Comparison of ENCODE assay signal across 12 cellular contexts in the genomic region with DNA sequence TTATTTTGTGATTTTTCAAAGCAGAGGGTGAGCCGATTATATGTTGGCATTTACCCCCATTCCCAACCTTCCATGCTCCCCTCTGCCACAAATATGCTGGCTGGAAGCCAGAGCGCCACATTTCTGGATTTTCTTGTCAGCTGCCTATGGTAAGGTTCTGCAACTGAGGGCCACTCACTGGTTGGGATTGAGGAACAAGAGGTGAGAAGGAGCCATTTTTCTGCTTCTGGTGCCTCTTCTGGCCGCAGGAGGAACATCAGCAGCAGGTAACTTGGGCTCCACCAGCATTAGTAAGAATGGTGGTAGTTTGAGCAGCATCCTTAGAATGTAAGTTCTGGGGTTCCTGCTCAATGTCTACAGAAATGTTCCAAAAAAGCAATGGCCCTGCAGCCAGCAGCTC.
DNase-seq lines count a peak whose midpoint lies in the region; ATAC-seq, FAIRE-seq and TF ChIP-seq lines count a peak whose summit lies in the region.
"Had no signal": no experiment of that assay in that cellular context is flagged by ENCODE, and none has a peak within 500 bp of the region (broad histone marks: within the 10 kb centered on the region; RNA-seq: fewer than 3 reads in every experiment).

No MANE protein-coding gene starts in this region.

- no peak for FAIRE-seq in pancreas (lab: Jason Lieb, UNC)

- CTCF ChIA-PET in Caco-2 (lab: Charles Lee) (no interaction called here), Panc1 (lab: Charles Lee) (no interaction called here)

- H3K9me3 ChIP-seq in Caco-2 (0 out of 2 replicates have a peak, but pooled peaks cover 2% of the 10 kb centered on the region), Panc1 (ENCODE audit: control insufficient read depth, insufficient read depth, low read depth, low read length) (no peaks in the 10 kb centered on the region), aorta (ENCODE audit: control insufficient read depth, low read length) (no peaks in the 10 kb centered on the region), pancreas (no peaks in the 10 kb centered on the region)

- no peaks in the 10 kb centered on the region for H3K9me3 Mint-ChIP-seq in Caco-2 (ENCODE audit: unreplicated experiment)
- H3K9me3 Mint-ChIP-seq in GM23338: no peaks in the 10 kb centered on the region

- no peak overlapping the region for H3K27ac ChIP-seq in GM23338 (ENCODE audit: low read depth)
- no peak overlapping the region for H3K27ac ChIP-seq in Panc1 (ENCODE audit: low read length)
- H3K27ac ChIP-seq in aorta (ENCODE audit: low read depth in 1 of 2, low read length in 2 of 2): no peak overlapping the region
- H3K27ac ChIP-seq in pancreas: no peak overlapping the region
- H3K27ac ChIP-seq: gastroesophageal sphincter, parathyroid adenoma had no signal

- H3K4me3 ChIP-seq in Caco-2 (ENCODE audit: low read depth, low read length) (no peak overlapping the region), GM23338 (no peak overlapping the region), Panc1 (ENCODE audit: low read depth in 2 of 2, low read length in 2 of 2) (no peak overlapping the region), aorta (ENCODE audit: low read length in 2 of 2) (no peak overlapping the region), pancreas (no peak overlapping the region)
- H3K4me3 ChIP-seq: gastroesophageal sphincter had no signal

- H3K36me3 ChIP-seq in Caco-2 (ENCODE audit: control insufficient read depth, insufficient read depth, low read length) (no peaks in the 10 kb centered on the region), GM23338 (ENCODE audit: insufficient read depth) (no peaks in the 10 kb centered on the region), Panc1 (ENCODE audit: control insufficient read depth, insufficient read depth, low read length) (no peaks in the 10 kb centered on the region), aorta (ENCODE audit: control insufficient read depth in 1 of 2, insufficient read depth in 2 of 2, low read length in 1 of 2) (no peaks in the 10 kb centered on the region), pancreas (no peaks in the 10 kb centered on the region)
- H3K36me3 ChIP-seq: gastroesophageal sphincter had no signal

- H3K36me3 Mint-ChIP-seq in Caco-2 (ENCODE audit: insufficient read depth, unreplicated experiment): no peaks in the 10 kb centered on the region
- H3K36me3 Mint-ChIP-seq in GM23338 (ENCODE audit: low read depth): no peaks in the 10 kb centered on the region
- H3K36me3 Mint-ChIP-seq: activated naive CD8-positive, alpha-beta T cell treated with anti-CD3 and anti-CD28 coated beads for 36 hours had no signal

- POLR2A ChIA-PET in Caco-2 (lab: Charles Lee) (no interaction called here), Panc1 (lab: Charles Lee) (no interaction called here)

- H3K27me3 Mint-ChIP-seq in Caco-2 (ENCODE audit: insufficient read depth, unreplicated experiment) (peaks cover 6% of the 10 kb centered on the region), GM23338 (ENCODE audit: insufficient read depth, low read depth, poor library complexity) (peaks cover 2% of the 10 kb centered on the region)

- WGBS in aorta, 2 donors: 80 to 92% methylated on average over 3 of the region's 3 CpGs
- 84 to 89% methylated on average over 3 of the region's 3 CpGs for WGBS in pancreas, 2 donors

- 0 out of 2 replicates have a peak, but pooled peaks cover 3% of the 10 kb centered on the region for H3K9me2 ChIP-seq in GM23338 (ENCODE audit: insufficient read depth)

- H3K27me3 ChIP-seq in Caco-2 (replicated peaks; ENCODE audit: control insufficient read depth, insufficient read depth, low read length): no peaks in the 10 kb centered on the region
- H3K27me3 ChIP-seq in GM23338 (ENCODE audit: insufficient read depth): no peaks in the 10 kb centered on the region
- no peaks in the 10 kb centered on the region for H3K27me3 ChIP-seq in Panc1 (ENCODE audit: control insufficient read depth, insufficient read depth, low read length)
- H3K27me3 ChIP-seq in aorta (ENCODE audit: control insufficient read depth in 1 of 2, insufficient read depth in 2 of 2, low read length in 1 of 2): no peaks in the 10 kb centered on the region
- no peaks in the 10 kb centered on the region for H3K27me3 ChIP-seq in pancreas
- H3K27me3 ChIP-seq: gastroesophageal sphincter had no signal

- BruUV-seq in Caco-2 (replicated peaks; lab: Mats Ljungman, UMichigan) (no TSS peak), Panc1 (replicated peaks; lab: Mats Ljungman, UMichigan) (no TSS peak)

- H3F3A ChIP-seq in GM23338 (replicated peaks; ENCODE audit: low read depth): no peaks in the 10 kb centered on the region

- no peaks in the 10 kb centered on the region for H3K79me2 ChIP-seq in GM23338 (replicated peaks; ENCODE audit: insufficient read depth)
- H3K79me2 ChIP-seq: parathyroid adenoma had no signal

- H2AFZ ChIP-seq in GM23338: no peak overlapping the region
- H2AFZ ChIP-seq: parathyroid adenoma had no signal

- intact Hi-C loops in Caco-2 (cut with micrococcal nuclease; ENCODE audit: unreplicated experiment) (loop anchor here (1.0 kb wide), 1 partner anchor 130 kb away; no protein-coding TSS in a partner anchor), Panc1 (cut with micrococcal nuclease; ENCODE audit: unreplicated experiment) (no loop called here), left cardiac atrium (cut with DNase I) (loop anchor here in 1 of 2 donors (5.0 kb wide), 1 partner anchor 109 kb away; no protein-coding TSS in a partner anchor), aorta (cut with DNase I) (no loop called here), pancreas (cut with DNase I) (no loop called here)

- peak; percentile 48 to 50 for TF ChIP-seq CTCF in Caco-2 (IDR thresholded peaks at IDR 0.05; ENCODE audit: insufficient read depth in 1 of 2, low read depth in 1 of 2, low read length in 1 of 2, severe bottlenecking in 1 of 2, unreplicated experiment in 1 of 2)
- peak; percentile 55 to 61 for TF ChIP-seq CTCF in GM23338 (conservative IDR thresholded peaks at IDR 0.05; ENCODE audit: low read depth in 2 of 2)
- TF ChIP-seq CTCF in Panc1 (IDR thresholded peaks at IDR 0.05): peak; percentile 62
- TF ChIP-seq CTCF in pancreas (IDR thresholded peaks at IDR 0.05): no peak

- no peak overlapping the region for H3K4me2 ChIP-seq in GM23338

- no peak overlapping the region for H3K4me3 Mint-ChIP-seq in Caco-2 (ENCODE audit: unreplicated experiment)
- H3K4me3 Mint-ChIP-seq in GM23338: no peak overlapping the region
- H3K4me3 Mint-ChIP-seq: activated naive CD8-positive, alpha-beta T cell treated with anti-CD3 and anti-CD28 coated beads for 36 hours had no signal

- H4K20me1 ChIP-seq in GM23338 (replicated peaks; ENCODE audit: insufficient read depth): no peaks in the 10 kb centered on the region

- no peaks in the 10 kb centered on the region for H3K4me1 Mint-ChIP-seq in Caco-2 (ENCODE audit: low read depth, unreplicated experiment)
- no peaks in the 10 kb centered on the region for H3K4me1 Mint-ChIP-seq in GM23338

- DNase-seq in Caco-2 (peak in 1 of 2 experiments; percentile 18), GM23338 (ENCODE audit: low spot score) (peak; percentile 62), Panc1 (ENCODE audit: low read depth, low spot score) (no peak), left cardiac atrium (peak; percentile 26), aorta (no peak), pancreas (no peak)
- DNase-seq in effector CD4-positive, alpha-beta T cell: no peak
- DNase-seq: activated naive CD8-positive, alpha-beta T cell treated with anti-CD3 and anti-CD28 coated beads for 36 hours; GDM1 had no signal

- no peak overlapping the region for H3K27ac Mint-ChIP-seq in Caco-2 (ENCODE audit: unreplicated experiment)
- H3K27ac Mint-ChIP-seq in GM23338: no peak overlapping the region
- H3K27ac Mint-ChIP-seq: activated naive CD8-positive, alpha-beta T cell treated with anti-CD3 and anti-CD28 coated beads for 36 hours had no signal

- ATAC-seq in GM23338: peak; percentile 92
- ATAC-seq in Panc1: no peak
- no peak for ATAC-seq in left cardiac atrium
- ATAC-seq in aorta (ENCODE audit: low FRiP score): no peak
- no peak for ATAC-seq in GM21367 (IDR thresholded peaks at IDR 0.05; ENCODE audit: unreplicated experiment)
- no peak for ATAC-seq in pancreas
- ATAC-seq: gastroesophageal sphincter had no signal

- in situ Hi-C loops in Panc1 (cut with HindIII; ENCODE audit: low pct_unique_long_range_greater_than_20kb, low sequenced_read_pairs): no loop called here

- no peaks in the 10 kb centered on the region for H3K4me1 ChIP-seq in Caco-2
- H3K4me1 ChIP-seq in GM23338 (ENCODE audit: insufficient read depth): no peaks in the 10 kb centered on the region
- H3K4me1 ChIP-seq in Panc1 (ENCODE audit: control insufficient read depth, insufficient read depth, low read length): no peaks in the 10 kb centered on the region
- peaks cover 0 to 2% of the 10 kb centered on the region in 2 donors for H3K4me1 ChIP-seq in aorta (ENCODE audit: control insufficient read depth in 1 of 2, insufficient read depth in 2 of 2, low read length in 2 of 2)
- H3K4me1 ChIP-seq in pancreas: no peaks in the 10 kb centered on the region
- H3K4me1 ChIP-seq: gastroesophageal sphincter, parathyroid adenoma had no signal

TF ChIP-seq in GM23338, 12 proteins besides CTCF, POLR2A, EP300 and RAD21 (continues in another document):
- no peak for TF ChIP-seq STAT1 (IDR thresholded peaks at IDR 0.05; ENCODE audit: unreplicated experiment)
- TF ChIP-seq POLR2AphosphoS5 (IDR thresholded peaks at IDR 0.05; ENCODE audit: low read depth): no peak
- TF ChIP-seq ZNF331 (CRISPR knock-in tag; IDR thresholded peaks at IDR 0.05; ENCODE audit: low read depth): no peak

Comparison
In these comparisons a context has a peak if more than half of its experiments do, and no peak if none do; other contexts are left out.
1. DNase-seq: peak in GM23338 (single experiment) and left cardiac atrium (single experiment); none in Panc1 (single experiment), aorta (0 of 2), effector CD4-positive, alpha-beta T cell (single experiment) and pancreas (0 of 6).
2. CTCF ChIP-seq: peak in Caco-2 (2 of 2), GM23338 (2 of 2) and Panc1 (single experiment); none in pancreas (0 of 4).